Comparison of ENCODE assay signal across 8 cellular contexts in the genomic region with DNA sequence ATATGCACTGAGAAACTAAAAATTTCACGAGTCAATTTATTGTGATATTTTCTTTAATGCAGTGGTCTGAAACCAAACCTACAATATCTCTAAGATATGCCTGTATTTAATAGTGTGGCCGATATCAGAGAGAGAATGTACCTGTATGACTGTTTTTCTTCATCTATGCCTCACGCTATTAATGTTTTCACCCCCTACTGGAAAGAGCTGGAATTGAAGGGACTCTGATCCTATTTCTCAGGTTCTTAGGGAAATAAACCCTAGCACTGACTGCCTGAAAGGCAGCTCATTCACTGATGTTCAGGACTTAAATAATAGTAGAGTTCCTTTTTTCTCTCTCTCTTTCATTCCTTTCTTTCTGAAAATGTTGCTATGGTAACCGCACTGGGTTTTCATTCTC.
DNase-seq lines count a peak whose midpoint lies in the region; ATAC-seq, FAIRE-seq and TF ChIP-seq lines count a peak whose summit lies in the region.

No MANE protein-coding gene starts in this region.

- FAIRE-seq in endothelial cell of umbilical vein (lab: Jason Lieb, UNC), result peak; percentile 70

- POLR2A ChIA-PET in endothelial cell of umbilical vein (lab: Charles Lee), result no interaction called here

- H3K4me2 ChIP-seq in endothelial cell of umbilical vein (ENCODE audit: insufficient read depth, low read length), result no peak overlapping the region

- no peaks in the 10 kb centered on the region for H4K20me1 ChIP-seq in endothelial cell of umbilical vein (replicated peaks; ENCODE audit: control insufficient read depth, extremely low read depth, insufficient read depth, low read length)

- intact Hi-C loops in endothelial cell of umbilical vein (cut with micrococcal nuclease), result loop anchor here (10.0 kb wide), 2 partner anchors 174 to 884 kb away; no protein-coding TSS in a partner anchor

- DNase-seq in ACHN, result peak; percentile 36
- DNase-seq in Kasumi-1 (lab: John Stamatoyannopoulos, UW), result peak; percentile 3 to 23
- DNase-seq in endothelial cell of umbilical vein (ENCODE audit: low read depth, low spot score), result peak; percentile 44
- no peak for DNase-seq in GF-D8 (lab: John Stamatoyannopoulos, UW)
- DNase-seq in activated CD4-positive, CD25-positive, alpha-beta regulatory T cell (lab: John Stamatoyannopoulos, UW), result no peak
- no peak for DNase-seq in NCI-H1436 treated with DMSO at 0.1 percent for 48 hours (lab: John Stamatoyannopoulos, UW)

- CTCF ChIA-PET in endothelial cell of umbilical vein (lab: Charles Lee), result interaction anchor here (0.6 to 1.1 kb wide), 19 partner anchors 9 to 1474 kb away, joined by 3 to 10 read pairs (median 3); no protein-coding TSS in a partner anchor

- no peak overlapping the region for H2AFZ ChIP-seq in endothelial cell of umbilical vein (ENCODE audit: low read depth, low read length)

- dilution Hi-C loops in endothelial cell of umbilical vein (cut with MboI; ENCODE audit: extremely low pct_ligation_motif_present, low sequenced_read_pairs), result no loop called here

- no peaks in the 10 kb centered on the region for H3K79me2 ChIP-seq in endothelial cell of umbilical vein (ENCODE audit: control insufficient read depth, insufficient read depth, low read length)

- H3K9ac ChIP-seq in endothelial cell of umbilical vein (replicated peaks; ENCODE audit: extremely low read depth, insufficient read depth, low read length), result no peak overlapping the region

- no peak overlapping the region for H3K4me3 ChIP-seq in endothelial cell of umbilical vein (replicated peaks in 1 of 3; ENCODE audit: insufficient read depth in 1 of 3, low read depth in 1 of 3, low read length in 3 of 3)

- H3K27ac ChIP-seq in endothelial cell of umbilical vein (ENCODE audit: insufficient read depth, low read depth, low read length), result no peak overlapping the region

- no peak for TF ChIP-seq POLR2A in endothelial cell of umbilical vein (IDR thresholded peaks at IDR 0.05; ENCODE audit: low read depth, low read length)

- peak; percentile 40 to 56 for TF ChIP-seq CTCF in endothelial cell of umbilical vein (IDR thresholded peaks at IDR 0.05; ENCODE audit: extremely low read depth in 1 of 2, insufficient read depth in 1 of 2, low read depth in 1 of 2, low read length in 2 of 2)

- no peaks in the 10 kb centered on the region for H3K9me3 ChIP-seq in endothelial cell of umbilical vein (replicated peaks; ENCODE audit: control insufficient read depth, insufficient read depth, low read length)

- in situ Hi-C loops in ACHN (cut with HindIII; ENCODE audit: low pct_ligation_motif_present, low pct_unique_long_range_greater_than_20kb, low sequenced_read_pairs), result no loop called here

- H3K36me3 ChIP-seq in endothelial cell of umbilical vein (ENCODE audit: control insufficient read depth in 2 of 2, extremely low read depth in 1 of 2, insufficient read depth in 2 of 2, low read length in 2 of 2), result no peaks in the 10 kb centered on the region

- ATAC-seq in GM19463 (IDR thresholded peaks at IDR 0.05; ENCODE audit: unreplicated experiment), result peak; percentile 72
- no peak for ATAC-seq in GM18520 (IDR thresholded peaks at IDR 0.05; ENCODE audit: unreplicated experiment)

- H3K4me1 ChIP-seq in endothelial cell of umbilical vein (ENCODE audit: control insufficient read depth, extremely low read depth, insufficient read depth, low read length), result no peaks in the 10 kb centered on the region

- no peaks in the 10 kb centered on the region for H3K9me1 ChIP-seq in endothelial cell of umbilical vein (replicated peaks; ENCODE audit: control insufficient read depth, extremely low read depth, insufficient read depth, low read length)

- BruUV-seq in endothelial cell of umbilical vein (replicated peaks; lab: Mats Ljungman, UMichigan), result no TSS peak

- no peaks in the 10 kb centered on the region for H3K27me3 ChIP-seq in endothelial cell of umbilical vein (ENCODE audit: control insufficient read depth in 2 of 2, insufficient read depth in 2 of 2, low read length in 2 of 2)

TF ChIP-seq in endothelial cell of umbilical vein, 7 proteins besides CTCF, POLR2A, EP300 and RAD21:
- TF ChIP-seq MYC (IDR thresholded peaks at IDR 0.05; ENCODE audit: low read depth, low read length), result no peak
- TF ChIP-seq EZH2 (IDR thresholded peaks at IDR 0.05; ENCODE audit: borderline replicate concordance, low read depth, low read length, severe bottlenecking), result no peak
- TF ChIP-seq, protein P1, sequence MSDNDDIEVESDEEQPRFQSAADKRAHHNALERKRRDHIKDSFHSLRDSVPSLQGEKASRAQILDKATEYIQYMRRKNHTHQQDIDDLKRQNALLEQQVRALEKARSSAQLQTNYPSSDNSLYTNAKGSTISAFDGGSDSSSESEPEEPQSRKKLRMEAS (IDR thresholded peaks at IDR 0.05; ENCODE audit: insufficient read depth, insufficient read length), result no peak
- no peak for TF ChIP-seq FOS (IDR thresholded peaks at IDR 0.05; ENCODE audit: borderline replicate concordance, insufficient read depth, low read length)
- TF ChIP-seq GATA2 (IDR thresholded peaks at IDR 0.05; ENCODE audit: insufficient read depth, insufficient read length, low read depth, low read length), result no peak
- no peak for TF ChIP-seq JUN (IDR thresholded peaks at IDR 0.05; ENCODE audit: borderline replicate concordance, insufficient read depth, insufficient read length, low read depth)
- TF ChIP-seq POLR2AphosphoS5 (IDR thresholded peaks at IDR 0.05; ENCODE audit: insufficient read depth, low read depth, low read length), result no peak
TF ChIP-seq in endothelial cell of umbilical vein: peak in this region for 0.

Comparison
In these comparisons a context has a peak if more than half of its experiments do, and no peak if none do; other contexts are left out.
1. DNase-seq: peak in ACHN (single experiment), Kasumi-1 (2 of 2) and endothelial cell of umbilical vein (single experiment); none in GF-D8 (single experiment), activated CD4-positive, CD25-positive, alpha-beta regulatory T cell (0 of 4) and NCI-H1436 treated with DMSO at 0.1 percent for 48 hours (single experiment).